14 cellular contexts compared by ENCODE assay signal in the genomic region with DNA sequence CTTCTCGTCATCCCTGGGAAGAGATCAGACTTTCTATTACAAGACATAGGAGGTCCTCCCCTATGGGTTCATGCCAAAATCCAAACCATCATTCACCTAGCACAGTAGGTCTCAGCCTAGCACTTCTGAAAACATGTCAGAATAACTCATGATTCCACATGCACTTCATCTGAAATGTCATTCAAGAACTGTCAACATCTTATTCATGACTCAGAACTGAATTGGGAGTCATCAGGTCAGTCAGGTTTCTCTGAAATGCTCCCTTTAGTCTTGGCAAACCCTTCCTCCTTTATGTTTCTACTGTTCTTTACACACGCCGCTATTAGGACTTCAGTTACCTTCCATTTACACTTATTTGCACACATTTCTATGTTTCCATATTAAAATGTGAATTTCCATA.
DNase-seq lines count a peak whose midpoint lies in the region; ATAC-seq and TF ChIP-seq lines count a peak whose summit lies in the region.
"Had no signal": no experiment of that assay in that cellular context is flagged by ENCODE, and none has a peak within 500 bp of the region (broad histone marks: within the 10 kb centered on the region; RNA-seq: fewer than 3 reads in every experiment).

No MANE protein-coding gene starts in this region.

- H3K14ac ChIP-seq in mesenchymal stem cell (ENCODE audit: low read length in 2 of 2): peak overlapping the region in 1 of 2 experiments; percentile 65
- no peak overlapping the region for H3K14ac ChIP-seq in neuronal stem cell (ENCODE audit: low read length)

- H2AK5ac ChIP-seq in mesenchymal stem cell (ENCODE audit: low read length, severe bottlenecking): no peak overlapping the region
- H2AK5ac ChIP-seq in neuronal stem cell (ENCODE audit: low read depth, low read length): no peak overlapping the region

- no peak overlapping the region for H3K27ac ChIP-seq in mesenchymal stem cell (ENCODE audit: low read length, poor library complexity, severe bottlenecking)
- H3K27ac ChIP-seq in neuronal stem cell (replicated peaks; ENCODE audit: low read length): no peak overlapping the region
- H3K27ac ChIP-seq: gastrocnemius medialis, SJSA1 had no signal

- H2BK12ac ChIP-seq in mesenchymal stem cell (ENCODE audit: low read length in 2 of 2): no peak overlapping the region
- H2BK12ac ChIP-seq in neuronal stem cell (ENCODE audit: low read length): no peak overlapping the region

- H3K4ac ChIP-seq in mesenchymal stem cell (ENCODE audit: low read depth in 1 of 2, low read length in 2 of 2) (peak overlapping the region in 1 of 2 experiments; percentile 35), neuronal stem cell (ENCODE audit: low read length) (no peak overlapping the region)

- peak overlapping the region; percentile 8 to 54 for H3K18ac ChIP-seq in mesenchymal stem cell (ENCODE audit: low read depth in 1 of 2, low read length in 2 of 2)
- no peak overlapping the region for H3K18ac ChIP-seq in neuronal stem cell (ENCODE audit: low read length)

- 85% methylated on average over 3 of the region's 3 CpGs for WGBS in mesenchymal stem cell
- WGBS in neuronal stem cell (ENCODE audit: extremely low coverage in 2 of 2, insufficient read length in 2 of 2, insufficient replicate concordance in 1 of 2), 2 donors: no CpG with 5 or more reads among the region's 3 CpGs

- H3K27me3 ChIP-seq in mesenchymal stem cell (ENCODE audit: control insufficient read depth in 1 of 2, insufficient read depth in 1 of 2, low read length in 2 of 2): no peaks in the 10 kb centered on the region
- H3K27me3 ChIP-seq in neuronal stem cell (ENCODE audit: control insufficient read depth in 3 of 3, insufficient read depth in 3 of 3, low read depth in 1 of 3, low read length in 3 of 3): no peaks in the 10 kb centered on the region
- H3K27me3 ChIP-seq: gastrocnemius medialis, SJSA1 had no signal

- H3K9me3 ChIP-seq in mesenchymal stem cell (ENCODE audit: control insufficient read depth, low read length) (peaks cover 10% of the 10 kb centered on the region), neuronal stem cell (replicated peaks in 1 of 2; ENCODE audit: control insufficient read depth in 2 of 2, insufficient read depth in 1 of 2, low read depth in 1 of 2, low read length in 2 of 2) (peaks cover 2 to 7% of the 10 kb centered on the region in 2 donors)

- H4K91ac ChIP-seq in mesenchymal stem cell (ENCODE audit: low read length) (no peak overlapping the region), neuronal stem cell (ENCODE audit: low read depth, low read length, poor library complexity) (no peak overlapping the region)

- H2AFZ ChIP-seq in mesenchymal stem cell (ENCODE audit: low read depth, low read length) (no peak overlapping the region), neuronal stem cell (ENCODE audit: low read length) (no peak overlapping the region)

- H3K4me1 Mint-ChIP-seq in activated naive CD8-positive, alpha-beta T cell treated with anti-CD3 and anti-CD28 coated beads, Interleukin-2, amount 50 U/mL, for 24 hours: peaks cover 39% of the 10 kb centered on the region
- H3K4me1 Mint-ChIP-seq in CD14-positive monocyte: peaks cover 34% of the 10 kb centered on the region

- no peak overlapping the region for H4K8ac ChIP-seq in mesenchymal stem cell (ENCODE audit: low read length)
- no peak overlapping the region for H4K8ac ChIP-seq in neuronal stem cell (ENCODE audit: low read depth, low read length)

- H3K27me3 Mint-ChIP-seq in activated naive CD8-positive, alpha-beta T cell treated with anti-CD3 and anti-CD28 coated beads, Interleukin-2, amount 50 U/mL, for 24 hours: no peaks in the 10 kb centered on the region
- H3K27me3 Mint-ChIP-seq in CD14-positive monocyte (ENCODE audit: low read depth in 3 of 3): peaks cover 0 to 2% (median 0%) of the 10 kb centered on the region in 3 donors

- H3K9ac ChIP-seq in mesenchymal stem cell (ENCODE audit: low read length): no peak overlapping the region
- H3K9ac ChIP-seq in neuronal stem cell (ENCODE audit: low read depth, low read length, poor library complexity): no peak overlapping the region

- no peak overlapping the region for H2BK15ac ChIP-seq in mesenchymal stem cell (ENCODE audit: low read depth, poor library complexity, severe bottlenecking)
- no peak overlapping the region for H2BK15ac ChIP-seq in neuronal stem cell (ENCODE audit: low read length)

- ATAC-seq in activated naive CD8-positive, alpha-beta T cell treated with anti-CD3 and anti-CD28 coated beads, Interleukin-2, amount 50 U/mL, for 24 hours: peak; percentile 87
- ATAC-seq: gastrocnemius medialis had no signal

- H3K36me3 ChIP-seq in mesenchymal stem cell (ENCODE audit: control insufficient read depth in 1 of 2, insufficient read depth in 2 of 2, low read depth in 1 of 2, low read length in 2 of 2) (peaks cover 0 to 74% of the 10 kb centered on the region in 2 experiments), neuronal stem cell (replicated peaks in 1 of 2; ENCODE audit: control insufficient read depth in 2 of 2, insufficient read depth in 2 of 2, low read length in 2 of 2) (peaks cover 0 to 35% of the 10 kb centered on the region in 2 donors)
- H3K36me3 ChIP-seq: gastrocnemius medialis had no signal

- H3K9me3 Mint-ChIP-seq in activated naive CD8-positive, alpha-beta T cell treated with anti-CD3 and anti-CD28 coated beads, Interleukin-2, amount 50 U/mL, for 24 hours: peaks cover 6% of the 10 kb centered on the region
- H3K9me3 Mint-ChIP-seq in CD14-positive monocyte: peaks cover 7 to 12% (median 8%) of the 10 kb centered on the region in 7 donors

- DNase-seq in SIG-M5 treated with dmso at 0.1 percent for 504 hours (lab: John Stamatoyannopoulos, UW; ENCODE audit: unreplicated experiment): peak; percentile 29
- no peak for DNase-seq in SIG-M5 (lab: John Stamatoyannopoulos, UW)
- DNase-seq in M059J (ENCODE audit: low read depth): peak; percentile 63
- no peak for DNase-seq in activated naive CD8-positive, alpha-beta T cell treated with anti-CD3 and anti-CD28 coated beads, Interleukin-2, amount 50 U/mL, for 24 hours
- DNase-seq in mesenchymal stem cell: peak; percentile 33
- no peak for DNase-seq in DMS 273 treated with DMSO at 0.1 percent for 48 hours (lab: John Stamatoyannopoulos, UW)
- DNase-seq in neuronal stem cell (ENCODE audit: low spot score): no peak
- no peak for DNase-seq in CD14-positive monocyte (ENCODE audit: low spot score)
- DNase-seq: central memory CD4-positive, alpha-beta T cell; gastrocnemius medialis; GOT3; NCI-H2227 treated with DMSO at 0.1 percent for 48 hours had no signal

- H3K4me3 ChIP-seq in mesenchymal stem cell (ENCODE audit: insufficient read depth in 1 of 2, low read depth in 1 of 2, low read length in 2 of 2): no peak overlapping the region
- no peak overlapping the region for H3K4me3 ChIP-seq in neuronal stem cell (ENCODE audit: low read length in 2 of 2)
- H3K4me3 ChIP-seq: gastrocnemius medialis, lung, SJSA1 had no signal

- H3K79me1 ChIP-seq in mesenchymal stem cell (replicated peaks; ENCODE audit: low read length, poor library complexity, severe bottlenecking): peaks cover 11% of the 10 kb centered on the region
- H3K79me1 ChIP-seq in neuronal stem cell (ENCODE audit: low read depth, low read length): no peaks in the 10 kb centered on the region

- H3K23ac ChIP-seq in mesenchymal stem cell (ENCODE audit: low read length in 2 of 2) (no peak overlapping the region), neuronal stem cell (ENCODE audit: low read depth, low read length, poor library complexity) (no peak overlapping the region)

- H2BK5ac ChIP-seq in mesenchymal stem cell (ENCODE audit: low read depth, low read length, poor library complexity, severe bottlenecking) (no peak overlapping the region), neuronal stem cell (ENCODE audit: low read length) (no peak overlapping the region)

- no peak overlapping the region for H3K4me2 ChIP-seq in mesenchymal stem cell (ENCODE audit: low read length, poor library complexity, severe bottlenecking)
- no peak overlapping the region for H3K4me2 ChIP-seq in neuronal stem cell (ENCODE audit: insufficient read depth, low read length, poor library complexity, severe bottlenecking)

- H2BK120ac ChIP-seq in mesenchymal stem cell (ENCODE audit: low read depth, low read length) (no peak overlapping the region), neuronal stem cell (ENCODE audit: low read depth, low read length) (no peak overlapping the region)

- no peak overlapping the region for H3K4me3 Mint-ChIP-seq in activated naive CD8-positive, alpha-beta T cell treated with anti-CD3 and anti-CD28 coated beads, Interleukin-2, amount 50 U/mL, for 24 hours
- H3K4me3 Mint-ChIP-seq in CD14-positive monocyte: no peak overlapping the region

- no peak for TF ChIP-seq CTCF in CD14-positive monocyte (IDR thresholded peaks at IDR 0.05)

- H3K36me3 Mint-ChIP-seq in activated naive CD8-positive, alpha-beta T cell treated with anti-CD3 and anti-CD28 coated beads, Interleukin-2, amount 50 U/mL, for 24 hours (ENCODE audit: low read depth): peaks cover 32% of the 10 kb centered on the region
- peaks cover 49 to 75% of the 10 kb centered on the region in 2 donors for H3K36me3 Mint-ChIP-seq in CD14-positive monocyte

- H3K27ac Mint-ChIP-seq in activated naive CD8-positive, alpha-beta T cell treated with anti-CD3 and anti-CD28 coated beads, Interleukin-2, amount 50 U/mL, for 24 hours: peak overlapping the region; percentile 28
- peak overlapping the region in 2 of 7 donors; percentile 41 to 48 for H3K27ac Mint-ChIP-seq in CD14-positive monocyte

- H3K4me1 ChIP-seq in mesenchymal stem cell (ENCODE audit: control insufficient read depth, insufficient read depth, low read depth, low read length) (no peaks in the 10 kb centered on the region), neuronal stem cell (ENCODE audit: control insufficient read depth in 2 of 2, insufficient read depth in 1 of 2, low read depth in 1 of 2, low read length in 2 of 2) (no peaks in the 10 kb centered on the region)
- H3K4me1 ChIP-seq: gastrocnemius medialis had no signal

- intact Hi-C loops in CD14-positive monocyte (cut with micrococcal nuclease): no loop called here

Comparison
In these comparisons a context has a peak if more than half of its experiments do, and no peak if none do; other contexts are left out.
1. DNase-seq: peak in SIG-M5 treated with dmso at 0.1 percent for 504 hours (single experiment), M059J (single experiment) and mesenchymal stem cell (single experiment); none in SIG-M5 (single experiment), activated naive CD8-positive, alpha-beta T cell treated with anti-CD3 and anti-CD28 coated beads, Interleukin-2, amount 50 U/mL, for 24 hours (single experiment), DMS 273 treated with DMSO at 0.1 percent for 48 hours (single experiment), neuronal stem cell (single experiment) and CD14-positive monocyte (single experiment).